In genomic region chr6:70901324-70901723, GRCh38 we compare ENCODE assay signal across 15 cellular contexts. TPM values are rescaled to one million over a fixed set of nuclear protein-coding genes. Genes with fewer than 3 reads are reported as not detected.
A peak's percentile ranks its signal among the peaks of the same experiment; 100 is the strongest.
DNase-seq lines count a peak whose midpoint lies in the region; ATAC-seq and TF ChIP-seq lines count a peak whose summit lies in the region.
"Had no signal": no experiment of that assay in that cellular context is flagged by ENCODE, and none has a peak within 500 bp of the region (broad histone marks: within the 10 kb centered on the region; RNA-seq: fewer than 3 reads in every experiment).

No MANE protein-coding gene starts in this region.

- no peaks in the 10 kb centered on the region for H3K79me1 ChIP-seq in H9 (ENCODE audit: insufficient read depth, low read depth, low read length, poor library complexity, severe bottlenecking)

- no peak overlapping the region for H4K8ac ChIP-seq in H9 (replicated peaks; ENCODE audit: insufficient read length, low read depth, low read length)

- intact Hi-C loops in activated T-helper 1 cell treated with anti-CD3 and anti-CD28 coated beads, Interleukin-12 subunit alpha, Interleukin-12 subunit beta, Interleukin-2, Interleukin-4 antibody, amounts not matched to agents 30 ng/mL and 10 ng/mL and 1 ng/mL, durations not matched to agents 14 hours and 24 hours and 36 hours (cut with micrococcal nuclease) = no loop called here

- H3K27ac ChIP-seq in H9 (ENCODE audit: insufficient read length, low read depth, low read length) = no peak overlapping the region
- H3K27ac ChIP-seq: RWPE1 had no signal

- no peaks in the 10 kb centered on the region for H3K23me2 ChIP-seq in H9 (ENCODE audit: insufficient read length, low read depth, low read length, poor library complexity, severe bottlenecking)

- H3K4me1 ChIP-seq in BE2C = no peaks in the 10 kb centered on the region
- H3K4me1 ChIP-seq in H9 (ENCODE audit: insufficient read depth, low read length) = no peaks in the 10 kb centered on the region

- no peaks in the 10 kb centered on the region for H3K27me3 ChIP-seq in BE2C
- H3K27me3 ChIP-seq in H9 (ENCODE audit: insufficient read depth, low read length) = no peaks in the 10 kb centered on the region

- no peak overlapping the region for H3K9ac ChIP-seq in H9 (ENCODE audit: extremely low read depth, insufficient read length, low read length)

- ATAC-seq in HG03025 (IDR thresholded peaks at IDR 0.05; ENCODE audit: low FRiP score, unreplicated experiment) = no peak
- ATAC-seq: stimulated activated naive B cell treated with anti-CD40 and anti-IgM and Interleukin-4, amounts not matched to agents 10 μg/mL and 1 μg/mL and 100 μg/mL, for 72 hours had no signal

- H3K9me3 Mint-ChIP-seq in H9 = no peaks in the 10 kb centered on the region
- no peaks in the 10 kb centered on the region for H3K9me3 Mint-ChIP-seq in activated T-helper 1 cell treated with anti-CD3 and anti-CD28 coated beads, Interleukin-12 subunit alpha, Interleukin-12 subunit beta, Interleukin-2, Interleukin-4 antibody, amounts not matched to agents 30 ng/mL and 10 ng/mL and 1 ng/mL, durations not matched to agents 14 hours and 24 hours and 36 hours
- H3K9me3 Mint-ChIP-seq: stimulated activated naive B cell treated with anti-CD40 and anti-IgM and Interleukin-4, amounts not matched to agents 10 μg/mL and 1 μg/mL and 100 μg/mL, for 72 hours had no signal

- H3K14ac ChIP-seq in H9 (ENCODE audit: insufficient read depth, low read length) = no peak overlapping the region

- H3K36me3 Mint-ChIP-seq in H9 (ENCODE audit: insufficient read depth in 1 of 3, low read depth in 3 of 3) = no peaks in the 10 kb centered on the region
- H3K36me3 Mint-ChIP-seq in activated T-helper 1 cell treated with anti-CD3 and anti-CD28 coated beads, Interleukin-12 subunit alpha, Interleukin-12 subunit beta, Interleukin-2, Interleukin-4 antibody, amounts not matched to agents 30 ng/mL and 10 ng/mL and 1 ng/mL, durations not matched to agents 14 hours and 24 hours and 36 hours (ENCODE audit: low read depth) = no peaks in the 10 kb centered on the region
- H3K36me3 Mint-ChIP-seq: stimulated activated naive B cell treated with anti-CD40 and anti-IgM and Interleukin-4, amounts not matched to agents 10 μg/mL and 1 μg/mL and 100 μg/mL, for 72 hours had no signal

- no peak overlapping the region for H2AFZ ChIP-seq in H9 (ENCODE audit: low read length)

- H3K4me1 Mint-ChIP-seq in H9 = no peaks in the 10 kb centered on the region
- no peaks in the 10 kb centered on the region for H3K4me1 Mint-ChIP-seq in activated T-helper 1 cell treated with anti-CD3 and anti-CD28 coated beads, Interleukin-12 subunit alpha, Interleukin-12 subunit beta, Interleukin-2, Interleukin-4 antibody, amounts not matched to agents 30 ng/mL and 10 ng/mL and 1 ng/mL, durations not matched to agents 14 hours and 24 hours and 36 hours (ENCODE audit: low read depth)
- H3K4me1 Mint-ChIP-seq: stimulated activated naive B cell treated with anti-CD40 and anti-IgM and Interleukin-4, amounts not matched to agents 10 μg/mL and 1 μg/mL and 100 μg/mL, for 72 hours had no signal

- no peak overlapping the region for H2AK5ac ChIP-seq in H9 (ENCODE audit: insufficient read length, low read length)

- H2BK5ac ChIP-seq in H9 (ENCODE audit: insufficient read length, low read length) = no peak overlapping the region

- no peak overlapping the region for H4K91ac ChIP-seq in H9 (ENCODE audit: insufficient read length, low read depth, low read length)

- no peak overlapping the region for H3K4me2 ChIP-seq in H9 (ENCODE audit: insufficient read depth, insufficient read length, low read length)

- H3K27me3 Mint-ChIP-seq in H9 (ENCODE audit: low read depth) = no peaks in the 10 kb centered on the region
- H3K27me3 Mint-ChIP-seq in activated T-helper 1 cell treated with anti-CD3 and anti-CD28 coated beads, Interleukin-12 subunit alpha, Interleukin-12 subunit beta, Interleukin-2, Interleukin-4 antibody, amounts not matched to agents 30 ng/mL and 10 ng/mL and 1 ng/mL, durations not matched to agents 14 hours and 24 hours and 36 hours (ENCODE audit: insufficient read depth) = peaks cover 3% of the 10 kb centered on the region

- no peak overlapping the region for H3K4me3 Mint-ChIP-seq in H9
- H3K4me3 Mint-ChIP-seq in activated T-helper 1 cell treated with anti-CD3 and anti-CD28 coated beads, Interleukin-12 subunit alpha, Interleukin-12 subunit beta, Interleukin-2, Interleukin-4 antibody, amounts not matched to agents 30 ng/mL and 10 ng/mL and 1 ng/mL, durations not matched to agents 14 hours and 24 hours and 36 hours = no peak overlapping the region
- H3K4me3 Mint-ChIP-seq: stimulated activated naive B cell treated with anti-CD40 and anti-IgM and Interleukin-4, amounts not matched to agents 10 μg/mL and 1 μg/mL and 100 μg/mL, for 72 hours had no signal

- DNase-seq in BE2C (no peak), H9 (no peak), RPMI8226 (peak; percentile 25), fibroblast of villous mesenchyme (ENCODE audit: low read depth) (no peak), 8988T (no peak)
- no peak for DNase-seq in activated T-helper 1 cell treated with anti-CD3 and anti-CD28 coated beads, Interleukin-12 subunit alpha, Interleukin-12 subunit beta, Interleukin-2, Interleukin-4 antibody, amounts not matched to agents 30 ng/mL and 10 ng/mL and 1 ng/mL, durations not matched to agents 14 hours and 24 hours and 36 hours (ENCODE audit: low spot score)
- no peak for DNase-seq in central memory CD4-positive, alpha-beta T cell
- DNase-seq: activated CD8-positive, alpha-beta memory T cell treated with anti-CD3 and anti-CD28 coated beads, Interleukin-2, amount 50 U/mL, for 4 hours; amygdala; mesendoderm; posterior cingulate gyrus; stimulated activated naive B cell treated with anti-CD40 and anti-IgM and Interleukin-4, amounts not matched to agents 10 μg/mL and 1 μg/mL and 100 μg/mL, for 72 hours had no signal

- no peak overlapping the region for H3K27ac Mint-ChIP-seq in H9
- H3K27ac Mint-ChIP-seq in activated T-helper 1 cell treated with anti-CD3 and anti-CD28 coated beads, Interleukin-12 subunit alpha, Interleukin-12 subunit beta, Interleukin-2, Interleukin-4 antibody, amounts not matched to agents 30 ng/mL and 10 ng/mL and 1 ng/mL, durations not matched to agents 14 hours and 24 hours and 36 hours = no peak overlapping the region
- H3K27ac Mint-ChIP-seq: stimulated activated naive B cell treated with anti-CD40 and anti-IgM and Interleukin-4, amounts not matched to agents 10 μg/mL and 1 μg/mL and 100 μg/mL, for 72 hours had no signal

- no peaks in the 10 kb centered on the region for H3K79me2 ChIP-seq in H9 (ENCODE audit: insufficient read depth, low read length)

- no peak overlapping the region for H3T11ph ChIP-seq in H9 (ENCODE audit: low read length)

- WGBS in H9 (ENCODE audit: extremely low coverage, insufficient read length, low lambda C conversion rate) = no CpG with 5 or more reads among the region's 3 CpGs

- H2BK20ac ChIP-seq in H9 (ENCODE audit: low read depth, low read length, poor library complexity, severe bottlenecking) = no peak overlapping the region

- no peak overlapping the region for H2BK15ac ChIP-seq in H9 (ENCODE audit: low read depth, low read length)

- H3K4ac ChIP-seq in H9 (ENCODE audit: low read depth, low read length) = no peak overlapping the region

- H3K4me3 ChIP-seq in BE2C (ENCODE audit: low read depth, low read length) (no peak overlapping the region), fibroblast of villous mesenchyme (ENCODE audit: low read depth, low read length) (no peak overlapping the region)

- no peak overlapping the region for H2BK120ac ChIP-seq in H9 (ENCODE audit: low read depth, low read length, poor library complexity, severe bottlenecking)

- no peak overlapping the region for H3K18ac ChIP-seq in H9 (ENCODE audit: insufficient read length, low read depth, low read length)

- TF ChIP-seq CTCF in BE2C (IDR thresholded peaks at IDR 0.05; ENCODE audit: low read depth, low read length) = peak; percentile 58
- TF ChIP-seq CTCF in H9 (conservative IDR thresholded peaks at IDR 0.05) = peak; percentile 45; the same call in 1 of the 3 replicates
- peak; percentile 44 for TF ChIP-seq CTCF in fibroblast of villous mesenchyme (IDR thresholded peaks at IDR 0.05; ENCODE audit: insufficient read depth, low read depth, low read length)

- no peak overlapping the region for H2BK12ac ChIP-seq in H9 (ENCODE audit: insufficient read length, low read depth, low read length)

- H4K5ac ChIP-seq in H9 (ENCODE audit: insufficient read length, low read depth, low read length) = no peak overlapping the region

- H3K36me3 ChIP-seq in BE2C = no peaks in the 10 kb centered on the region

- H3K56ac ChIP-seq in H9 (ENCODE audit: insufficient read length, low read depth, low read length) = no peak overlapping the region

- H3K23ac ChIP-seq in H9 (ENCODE audit: insufficient read length, low read depth, low read length) = no peak overlapping the region

- no peaks in the 10 kb centered on the region for H4K20me1 ChIP-seq in H9 (ENCODE audit: control insufficient read depth, insufficient read depth, insufficient read length)

- H3K9me3 ChIP-seq in BE2C (no peaks in the 10 kb centered on the region), H9 (ENCODE audit: control insufficient read depth, low read depth, low read length) (no peaks in the 10 kb centered on the region)

RNA-seq across cellular contexts. Expression of gene B3GAT2, which starts 55.5 kb away (rescaled TPM):
- polyA plus RNA-seq in BE2C (2012; ENCODE audit: insufficient read depth, insufficient read length, low read depth) = 0.14 TPM
- total RNA-seq in H9 (2021) = 0.22 and 0.24 TPM in 2 replicates
- under 0.01 TPM in 1 of 2 replicates, not detected in the other for total RNA-seq in fibroblast of villous mesenchyme
- total RNA-seq in activated T-helper 1 cell treated with anti-CD3 and anti-CD28 coated beads, Interleukin-12 subunit alpha, Interleukin-12 subunit beta, Interleukin-2, Interleukin-4 antibody, amounts not matched to agents 30 ng/mL and 10 ng/mL and 1 ng/mL, durations not matched to agents 14 hours and 24 hours and 36 hours = 0.02 TPM in 1 of 2 replicates, not detected in the other
- total RNA-seq: H4 had no signal
